Comparison of ENCODE assay signal across 17 cellular contexts in genomic region chr11:128455766-128456165, GRCh38.
DNase-seq lines count a peak whose midpoint lies in the region; ATAC-seq and TF ChIP-seq lines count a peak whose summit lies in the region.
"Had no signal": no experiment of that assay in that cellular context is flagged by ENCODE, and none has a peak within 500 bp of the region (broad histone marks: within the 10 kb centered on the region; RNA-seq: fewer than 3 reads in every experiment).

No MANE protein-coding gene starts in this region.

- H3K9me3 Mint-ChIP-seq in activated CD4-positive, alpha-beta T cell treated with anti-CD3 and anti-CD28 coated beads for 36 hours (ENCODE audit: low read depth), result no peaks in the 10 kb centered on the region
- H3K9me3 Mint-ChIP-seq in natural killer cell, result no peaks in the 10 kb centered on the region

- no peaks in the 10 kb centered on the region for H3K27me3 Mint-ChIP-seq in activated CD4-positive, alpha-beta T cell treated with anti-CD3 and anti-CD28 coated beads for 36 hours
- no peaks in the 10 kb centered on the region for H3K27me3 Mint-ChIP-seq in natural killer cell (ENCODE audit: low read depth in 2 of 2)

- H2AFZ ChIP-seq in Karpas-422 (ENCODE audit: low read length), result no peak overlapping the region
- H2AFZ ChIP-seq: PC-9 had no signal

- no peak for DNase-seq in activated CD4-positive, alpha-beta T cell treated with anti-CD3 and anti-CD28 coated beads for 36 hours
- DNase-seq in activated CD4-positive, alpha-beta T cell treated with anti-CD3 and anti-CD28 coated beads, Interleukin-2, amount 50 U/mL, for 48 hours, result no peak
- DNase-seq in Karpas-422 (no peak), epithelial cell of prostate (ENCODE audit: low read depth, low spot score) (no peak), natural killer cell (no peak), erythroblast (lab: John Stamatoyannopoulos, UW) (no peak), cerebellar nuclear complex (lab: John Stamatoyannopoulos, UW) (no peak)
- DNase-seq: colonic mucosa, esophagus squamous epithelium, KBM-7, lower lobe of right lung, NCI-H1417, nucleus accumbens, PC-9, small intestine had no signal

- peak overlapping the region; percentile 22 for H3K27ac Mint-ChIP-seq in activated CD4-positive, alpha-beta T cell treated with anti-CD3 and anti-CD28 coated beads for 36 hours
- peak overlapping the region; percentile 98 to 99 for H3K27ac Mint-ChIP-seq in natural killer cell

- no peaks in the 10 kb centered on the region for H3K9me2 ChIP-seq in Karpas-422 (replicated peaks; ENCODE audit: insufficient read depth, low read length)

- intact Hi-C loops in activated CD4-positive, alpha-beta T cell treated with anti-CD3 and anti-CD28 coated beads for 36 hours (cut with DNase I, micrococcal nuclease), result no loop called here
- intact Hi-C loops in natural killer cell (cut with micrococcal nuclease), result no loop called here

- H3K4me2 ChIP-seq in Karpas-422 (ENCODE audit: low read depth, low read length, poor library complexity, severe bottlenecking), result no peak overlapping the region
- H3K4me2 ChIP-seq: PC-9 had no signal

- H3K9ac ChIP-seq in Karpas-422 (ENCODE audit: low read length), result no peak overlapping the region

- H3K4me1 Mint-ChIP-seq in activated CD4-positive, alpha-beta T cell treated with anti-CD3 and anti-CD28 coated beads for 36 hours, result peaks cover 81% of the 10 kb centered on the region
- H3K4me1 Mint-ChIP-seq in natural killer cell, result peaks cover 60 to 66% of the 10 kb centered on the region in 2 donors

- no peak for TF ChIP-seq POLR2A in erythroblast (IDR thresholded peaks at IDR 0.05; ENCODE audit: low read length)

- no peaks in the 10 kb centered on the region for H4K20me1 ChIP-seq in Karpas-422 (ENCODE audit: insufficient read depth, low read depth, low read length)

- no peak for ATAC-seq in activated CD4-positive, alpha-beta T cell treated with anti-CD3 and anti-CD28 coated beads for 36 hours
- ATAC-seq in natural killer cell (no peak), HG02798 (IDR thresholded peaks at IDR 0.05; ENCODE audit: poor library complexity, unreplicated experiment) (no peak)
- ATAC-seq: lower lobe of right lung had no signal

- H3K9me3 ChIP-seq in Karpas-422 (ENCODE audit: low read length), result no peaks in the 10 kb centered on the region
- H3K9me3 ChIP-seq: colonic mucosa, esophagus squamous epithelium, lower lobe of right lung, suprapubic skin had no signal

- no peak for TF ChIP-seq CTCF in natural killer cell (IDR thresholded peaks at IDR 0.05)

- peaks cover 69% of the 10 kb centered on the region for H3K36me3 Mint-ChIP-seq in activated CD4-positive, alpha-beta T cell treated with anti-CD3 and anti-CD28 coated beads for 36 hours (ENCODE audit: low read depth)
- H3K36me3 Mint-ChIP-seq in natural killer cell, result peaks cover 41% of the 10 kb centered on the region

- H3K4me3 Mint-ChIP-seq in activated CD4-positive, alpha-beta T cell treated with anti-CD3 and anti-CD28 coated beads for 36 hours, result no peak overlapping the region
- no peak overlapping the region for H3K4me3 Mint-ChIP-seq in natural killer cell

- H3K4me3 ChIP-seq in Karpas-422 (ENCODE audit: low read length), result no peak overlapping the region
- H3K4me3 ChIP-seq: colonic mucosa, esophagus squamous epithelium, lower lobe of right lung, PC-9, suprapubic skin had no signal

- CTCF ChIA-PET in activated CD4-positive, alpha-beta T cell treated with anti-CD3 and anti-CD28 coated beads for 36 hours (lab: Charles Lee), result interaction anchor here (0.8 to 1.2 kb wide), 2 partner anchors 33 to 285 kb away, joined by 3 to 4 read pairs; no protein-coding TSS in a partner anchor

- H3K27ac ChIP-seq in Karpas-422 (ENCODE audit: low read length) (peak overlapping the region; percentile 30; the same call in 1 of the 2 replicates), epithelial cell of prostate (peak overlapping the region; percentile 8)
- H3K27ac ChIP-seq: colonic mucosa, lower lobe of right lung, PC-9 had no signal

- H3K79me2 ChIP-seq in Karpas-422 (ENCODE audit: low read length), result no peaks in the 10 kb centered on the region

- peaks cover 67% of the 10 kb centered on the region for H3K4me1 ChIP-seq in Karpas-422 (ENCODE audit: low read length)

- peaks cover 26% of the 10 kb centered on the region for H3K36me3 ChIP-seq in Karpas-422 (ENCODE audit: insufficient read depth, low read length)
- H3K36me3 ChIP-seq: colonic mucosa had no signal

- H3K27me3 ChIP-seq in Karpas-422 (ENCODE audit: low read length), result no peaks in the 10 kb centered on the region
- H3K27me3 ChIP-seq: colonic mucosa, esophagus squamous epithelium, suprapubic skin had no signal

- POLR2A ChIA-PET in activated CD4-positive, alpha-beta T cell treated with anti-CD3 and anti-CD28 coated beads for 36 hours (lab: Charles Lee), result interaction anchor here (0.6 kb wide), 1 partner anchor 11 kb away, joined by 3 read pairs; no protein-coding TSS in a partner anchor
